ENCODE assay signal across 17 cellular contexts in genomic region chr4:40698733-40699132, GRCh38. TPM values are rescaled to one million over a fixed set of nuclear protein-coding genes. Genes with fewer than 3 reads are reported as not detected.
A peak's percentile ranks its signal among the peaks of the same experiment; 100 is the strongest.
DNase-seq lines count a peak whose midpoint lies in the region; ATAC-seq and TF ChIP-seq lines count a peak whose summit lies in the region.
"Had no signal": no experiment of that assay in that cellular context is flagged by ENCODE, and none has a peak within 500 bp of the region (broad histone marks: within the 10 kb centered on the region; RNA-seq: fewer than 3 reads in every experiment).

No MANE protein-coding gene starts in this region.

- DNase-seq in ELF-1 (ENCODE audit: low read depth, low spot score), result peak; percentile 65
- no peak for DNase-seq in GM23338 (ENCODE audit: low spot score)
- DNase-seq in WTC11 (ENCODE audit: low spot score), result no peak
- no peak for DNase-seq in right lobe of liver
- DNase-seq in CD8-positive, alpha-beta T cell, result no peak
- DNase-seq in KBM-7, result no peak
- DNase-seq: BE2C; CD4-positive, alpha-beta memory T cell; COR-L47; DMS153; DMS79 treated with DMSO at 0.1 percent for 48 hours; EL; GDM1; GOT3 had no signal

- POLR2A ChIA-PET in WTC11 (lab: Charles Lee), result no interaction called here
- POLR2A ChIA-PET in CD8-positive, alpha-beta T cell (lab: Charles Lee), result no interaction called here

- 50% methylated on average over 1 of the region's 1 CpG for WGBS in right lobe of liver (ENCODE audit: insufficient coverage, low coverage, low lambda C conversion rate, missing lambda C conversion rate)

- no peak for TF ChIP-seq POLR2A in right lobe of liver (IDR thresholded peaks at IDR 0.05)

- CTCF ChIA-PET in WTC11 (lab: Charles Lee), result no interaction called here
- CTCF ChIA-PET in CD8-positive, alpha-beta T cell (lab: Charles Lee), result no interaction called here

- no peak overlapping the region for H3K4me3 Mint-ChIP-seq in GM23338
- no peak overlapping the region for H3K4me3 Mint-ChIP-seq in WTC11
- H3K4me3 Mint-ChIP-seq in CD8-positive, alpha-beta T cell, result no peak overlapping the region
- H3K4me3 Mint-ChIP-seq: CD4-positive, alpha-beta memory T cell had no signal

- H3K4me3 ChIP-seq in GM23338 (no peak overlapping the region), right lobe of liver (no peak overlapping the region)
- H3K4me3 ChIP-seq in CD8-positive, alpha-beta T cell (ENCODE audit: low read depth, low read length), result no peak overlapping the region
- H3K4me3 ChIP-seq: A549 had no signal

- no peak overlapping the region for H3K4me2 ChIP-seq in GM23338
- H3K4me2 ChIP-seq: A549 had no signal

- H2AFZ ChIP-seq in GM23338, result no peak overlapping the region

- no peaks in the 10 kb centered on the region; the same call in 1 of the 2 replicates for H3F3A ChIP-seq in GM23338 (replicated peaks; ENCODE audit: low read depth)

- H3K9me2 ChIP-seq in GM23338 (ENCODE audit: insufficient read depth), result no peaks in the 10 kb centered on the region

- H3K4me1 Mint-ChIP-seq in GM23338 (peaks cover 27% of the 10 kb centered on the region), WTC11 (peaks cover 29% of the 10 kb centered on the region)
- no peaks in the 10 kb centered on the region for H3K4me1 Mint-ChIP-seq in CD8-positive, alpha-beta T cell (ENCODE audit: low read depth)

- intact Hi-C loops in right lobe of liver (cut with DNase I), result no loop called here
- intact Hi-C loops in CD8-positive, alpha-beta T cell (cut with DNase I, micrococcal nuclease), result no loop called here

- H3K79me2 ChIP-seq in GM23338 (replicated peaks; ENCODE audit: insufficient read depth), result no peaks in the 10 kb centered on the region

- H3K36me3 ChIP-seq in GM23338 (ENCODE audit: insufficient read depth) (no peaks in the 10 kb centered on the region), right lobe of liver (no peaks in the 10 kb centered on the region)
- H3K36me3 ChIP-seq in CD8-positive, alpha-beta T cell (ENCODE audit: insufficient read depth, low read length), result no peaks in the 10 kb centered on the region
- H3K36me3 ChIP-seq: BE2C had no signal

- H3K27me3 Mint-ChIP-seq in GM23338 (ENCODE audit: insufficient read depth, low read depth, poor library complexity) (peaks cover 5% of the 10 kb centered on the region), WTC11 (ENCODE audit: low read depth) (peaks cover 19% of the 10 kb centered on the region)
- H3K27me3 Mint-ChIP-seq in CD8-positive, alpha-beta T cell (ENCODE audit: low read depth), result no peaks in the 10 kb centered on the region
- H3K27me3 Mint-ChIP-seq: CD4-positive, alpha-beta memory T cell had no signal

- in situ Hi-C loops in KBM-7 (cut with MboI; ENCODE audit: low pct_unique_long_range_greater_than_20kb, low sequenced_read_pairs), result no loop called here

- no peaks in the 10 kb centered on the region for H3K9me3 Mint-ChIP-seq in GM23338
- H3K9me3 Mint-ChIP-seq in WTC11, result no peaks in the 10 kb centered on the region
- H3K9me3 Mint-ChIP-seq in CD8-positive, alpha-beta T cell, result no peaks in the 10 kb centered on the region
- H3K9me3 Mint-ChIP-seq: CD4-positive, alpha-beta memory T cell had no signal

- H3K9me3 ChIP-seq in right lobe of liver, result no peaks in the 10 kb centered on the region
- H3K9me3 ChIP-seq in CD8-positive, alpha-beta T cell (ENCODE audit: low read length), result no peaks in the 10 kb centered on the region
- H3K9me3 ChIP-seq: A549, BE2C had no signal

- H3K4me1 ChIP-seq in GM23338 (ENCODE audit: insufficient read depth), result peaks cover 17% of the 10 kb centered on the region
- peaks cover 0 to 10% (median 0%) of the 10 kb centered on the region in 4 donors for H3K4me1 ChIP-seq in right lobe of liver
- H3K4me1 ChIP-seq in CD8-positive, alpha-beta T cell (ENCODE audit: insufficient read depth, low read length), result no peaks in the 10 kb centered on the region
- H3K4me1 ChIP-seq: A549, BE2C had no signal

- H3K36me3 Mint-ChIP-seq in GM23338 (ENCODE audit: low read depth) (no peaks in the 10 kb centered on the region), WTC11 (no peaks in the 10 kb centered on the region)
- no peaks in the 10 kb centered on the region for H3K36me3 Mint-ChIP-seq in CD8-positive, alpha-beta T cell
- H3K36me3 Mint-ChIP-seq: CD4-positive, alpha-beta memory T cell had no signal

- no peak overlapping the region for H3K27ac ChIP-seq in GM23338 (ENCODE audit: low read depth)
- no peak overlapping the region for H3K27ac ChIP-seq in right lobe of liver
- no peak overlapping the region for H3K27ac ChIP-seq in CD8-positive, alpha-beta T cell (ENCODE audit: low read depth, low read length)
- H3K27ac ChIP-seq: A549, C4-2B had no signal

- H3K27me3 ChIP-seq in GM23338 (ENCODE audit: insufficient read depth) (no peaks in the 10 kb centered on the region), right lobe of liver (no peaks in the 10 kb centered on the region)
- H3K27me3 ChIP-seq in CD8-positive, alpha-beta T cell (ENCODE audit: insufficient read depth, low read length), result no peaks in the 10 kb centered on the region
- H3K27me3 ChIP-seq: BE2C had no signal

- H3K27ac Mint-ChIP-seq in GM23338 (no peak overlapping the region), WTC11 (no peak overlapping the region)
- H3K27ac Mint-ChIP-seq in CD8-positive, alpha-beta T cell, result no peak overlapping the region
- H3K27ac Mint-ChIP-seq: CD4-positive, alpha-beta memory T cell had no signal

- TF ChIP-seq CTCF in GM23338 (conservative IDR thresholded peaks at IDR 0.05; ENCODE audit: low read depth in 2 of 2) (no peak), WTC11 (IDR thresholded peaks at IDR 0.05) (no peak), right lobe of liver (IDR thresholded peaks at IDR 0.05) (no peak)
- TF ChIP-seq CTCF in CD8-positive, alpha-beta T cell (IDR thresholded peaks at IDR 0.05), result no peak

- H4K20me1 ChIP-seq in GM23338 (replicated peaks; ENCODE audit: insufficient read depth), result no peaks in the 10 kb centered on the region

- peak; percentile 84 for ATAC-seq in GM23338
- peak; percentile 65 for ATAC-seq in WTC11
- peak; percentile 56 to 77 (median 66) for ATAC-seq in right lobe of liver
- ATAC-seq in GM18520 (IDR thresholded peaks at IDR 0.05; ENCODE audit: unreplicated experiment), result no peak
- no peak for ATAC-seq in CD8-positive, alpha-beta T cell
- ATAC-seq: A549 had no signal

TF ChIP-seq in GM23338, 12 proteins besides CTCF, POLR2A, EP300 and RAD21:
- TF ChIP-seq EZH2 (IDR thresholded peaks at IDR 0.05; ENCODE audit: low read depth, unreplicated experiment), result no peak

TF ChIP-seq in WTC11, 78 proteins besides CTCF, POLR2A, EP300 and RAD21:
- TF ChIP-seq EMX1 (CRISPR knock-in tag; IDR thresholded peaks at IDR 0.05) (no peak), ZNF416 (CRISPR knock-in tag; IDR thresholded peaks at IDR 0.05) (no peak), ZNF425 (CRISPR knock-in tag; conservative IDR thresholded peaks at IDR 0.05) (no peak), ZNF232 (CRISPR knock-in tag; IDR thresholded peaks at IDR 0.05) (no peak), ZBTB43 (CRISPR knock-in tag; IDR thresholded peaks at IDR 0.05) (no peak), JUN (CRISPR knock-in tag; IDR thresholded peaks at IDR 0.05) (no peak), GRHL2 (CRISPR knock-in tag; IDR thresholded peaks at IDR 0.05; ENCODE audit: insufficient replicate concordance, severe bottlenecking) (no peak), MXD4 (CRISPR knock-in tag; IDR thresholded peaks at IDR 0.05; ENCODE audit: borderline replicate concordance) (no peak), ATF3 (CRISPR knock-in tag; conservative IDR thresholded peaks at IDR 0.05) (no peak)
- TF ChIP-seq, protein P1, sequence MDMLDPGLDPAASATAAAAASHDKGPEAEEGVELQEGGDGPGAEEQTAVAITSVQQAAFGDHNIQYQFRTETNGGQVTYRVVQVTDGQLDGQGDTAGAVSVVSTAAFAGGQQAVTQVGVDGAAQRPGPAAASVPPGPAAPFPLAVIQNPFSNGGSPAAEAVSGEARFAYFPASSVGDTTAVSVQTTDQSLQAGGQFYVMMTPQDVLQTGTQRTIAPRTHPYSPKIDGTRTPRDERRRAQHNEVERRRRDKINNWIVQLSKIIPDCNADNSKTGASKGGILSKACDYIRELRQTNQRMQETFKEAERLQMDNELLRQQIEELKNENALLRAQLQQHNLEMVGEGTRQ (CRISPR knock-in tag; IDR thresholded peaks at IDR 0.05), result no peak

RNA-seq across cellular contexts. Expression of gene NSUN7, which starts 51.0 kb away (rescaled TPM):
- 28.8 and 31.3 TPM in 2 replicates for total RNA-seq in GM23338 (2014; rRNA removed; shearing (Covaris generic))
- polyA plus RNA-seq in GM23338 (2016; fragmentation: Nextera tagmentation; extraction: Ambion mirVana), result 27.3 and 29.0 TPM in 2 replicates
- total RNA-seq in WTC11 (2021), result 24.1 to 30.2 TPM (median 28.9 TPM) in 3 replicates
- under 1 TPM; 0.18 to 0.61 (median 0.36) TPM for total RNA-seq in right lobe of liver
- under 1 TPM; 0.14 to 0.35 TPM for total RNA-seq in CD8-positive, alpha-beta T cell
- total RNA-seq: CD4-positive, alpha-beta memory T cell had no signal
- polyA plus RNA-seq: CD4-positive, alpha-beta memory T cell had no signal

Comparison
In these comparisons a context has a peak if more than half of its experiments do, and no peak if none do; other contexts are left out.
1. ATAC-seq: peak in GM23338 (single experiment), WTC11 (single experiment) and right lobe of liver (4 of 4); none in GM18520 (single experiment) and CD8-positive, alpha-beta T cell (single experiment).
2. RNA of gene NSUN7, which starts 51.0 kb away (total RNA-seq): 28.8 to 31.3 TPM in GM23338 and 24.1 to 30.2 TPM in WTC11; 0.18 to 0.61 TPM in right lobe of liver and 0.14 to 0.35 TPM in CD8-positive, alpha-beta T cell; every median in the first group is over 10 times any median in the second.